Comparison of ENCODE assay signal across 30 cellular contexts in genomic region chr3:188775412-188775811, GRCh38.
"Had no signal": no experiment of that assay in that cellular context is flagged by ENCODE, and none has a peak within 500 bp of the region (broad histone marks: within the 10 kb centered on the region; RNA-seq: fewer than 3 reads in every experiment).

No MANE protein-coding gene starts in this region.

- H3K9me3 Mint-ChIP-seq: activated B cell treated with CpG ODN at 0.5 μM for 24 hours; activated CD4-positive, alpha-beta T cell treated with anti-CD3 and anti-CD28 coated beads, Interleukin-2, amount 10 ng/mL, durations not matched to agents 24 days and 14 days; activated naive CD4-positive, alpha-beta T cell treated with anti-CD3 and anti-CD28 coated beads, Interleukin-2, amount 50 U/mL, for 72 hours; activated naive CD8-positive, alpha-beta T cell treated with anti-CD3 and anti-CD28 coated beads, Interleukin-2, amount 50 U/mL, for 24 hours; activated T-cell treated with anti-CD3 and anti-CD28 coated beads, Interleukin-2, amount 50 U/mL, for 4 hours had no signal

- FAIRE-seq: astrocyte, RCC 7860, TTC549 had no signal

- H3K36me3 ChIP-seq: brain microvascular endothelial cell had no signal

- H3K27me3 ChIP-seq: brain microvascular endothelial cell, SJSA1 had no signal

- H3K4me1 Mint-ChIP-seq: activated B cell treated with CpG ODN at 0.5 μM for 24 hours; activated CD4-positive, alpha-beta T cell treated with anti-CD3 and anti-CD28 coated beads, Interleukin-2, amount 10 ng/mL, durations not matched to agents 24 days and 14 days; activated naive CD8-positive, alpha-beta T cell treated with anti-CD3 and anti-CD28 coated beads, Interleukin-2, amount 50 U/mL, for 24 hours had no signal

- H3K27ac Mint-ChIP-seq: activated B cell treated with CpG ODN at 0.5 μM for 24 hours; activated CD4-positive, alpha-beta T cell treated with anti-CD3 and anti-CD28 coated beads, Interleukin-2, amount 10 ng/mL, durations not matched to agents 24 days and 14 days; activated naive CD4-positive, alpha-beta T cell treated with anti-CD3 and anti-CD28 coated beads, Interleukin-2, amount 50 U/mL, for 72 hours; activated naive CD8-positive, alpha-beta T cell treated with anti-CD3 and anti-CD28 coated beads, Interleukin-2, amount 50 U/mL, for 24 hours had no signal

- H3K27ac ChIP-seq: brain microvascular endothelial cell, SJSA1 had no signal

- ATAC-seq: activated naive CD4-positive, alpha-beta T cell treated with anti-CD3 and anti-CD28 coated beads, Interleukin-2, amount 50 U/mL, for 72 hours; activated naive CD8-positive, alpha-beta T cell treated with anti-CD3 and anti-CD28 coated beads, Interleukin-2, amount 50 U/mL, for 24 hours; activated T-cell treated with anti-CD3 and anti-CD28 coated beads, Interleukin-2, amount 50 U/mL, for 4 hours; PC-3 had no signal

- DNase-seq: activated B cell treated with CpG ODN at 0.5 μM for 24 hours; activated CD4-positive, alpha-beta T cell treated with anti-CD3 and anti-CD28 coated beads for 1 hour; activated CD4-positive, alpha-beta T cell treated with anti-CD3 and anti-CD28 coated beads, Interleukin-2, amount 10 ng/mL, durations not matched to agents 24 days and 14 days; activated CD4-positive, alpha-beta T cell treated with anti-CD3 and anti-CD28 coated beads, Interleukin-2, amount 50 U/mL, for 48 hours; activated CD8-positive, alpha-beta memory T cell treated with anti-CD3 and anti-CD28 coated beads for 24 hours; activated effector memory CD4-positive, alpha-beta T cell treated with anti-CD3 and anti-CD28 coated beads, Interleukin-2, amount 50 U/mL, for 16 hours; activated naive CD4-positive, alpha-beta T cell treated with Interleukin-2 at 50 U/mL for 16 hours; activated naive CD8-positive, alpha-beta T cell treated with anti-CD3 and anti-CD28 coated beads, Interleukin-2, amount 50 U/mL, for 24 hours; activated T-cell treated with anti-CD3 and anti-CD28 coated beads, Interleukin-2, amount 50 U/mL, for 4 hours; amygdala; brain microvascular endothelial cell; cerebellar nuclear complex; Karpas-422; NCI-H1105 treated with DMSO at 0.1 percent for 48 hours; NCI-H146; NCI-H187 treated with DMSO at 0.1 percent for 48 hours; NCI-H2081 treated with DMSO at 0.1 percent for 48 hours; NCI-H2171; NCI-H2227 treated with DMSO at 0.1 percent for 48 hours; NCI-H446 treated with DMSO at 0.1 percent for 48 hours; NCI-H524 treated with DMSO at 0.1 percent for 48 hours; PC-3; SHP77; T-helper 2 cell; T1000 had no signal

- H3K9me3 ChIP-seq: SJSA1 had no signal

- H3K4me3 Mint-ChIP-seq: activated B cell treated with CpG ODN at 0.5 μM for 24 hours; activated CD4-positive, alpha-beta T cell treated with anti-CD3 and anti-CD28 coated beads, Interleukin-2, amount 10 ng/mL, durations not matched to agents 24 days and 14 days; activated naive CD8-positive, alpha-beta T cell treated with anti-CD3 and anti-CD28 coated beads, Interleukin-2, amount 50 U/mL, for 24 hours; activated T-cell treated with anti-CD3 and anti-CD28 coated beads, Interleukin-2, amount 50 U/mL, for 4 hours had no signal

- H3K4me3 ChIP-seq: SJSA1 had no signal

- H3K27me3 Mint-ChIP-seq: activated B cell treated with CpG ODN at 0.5 μM for 24 hours; activated CD4-positive, alpha-beta T cell treated with anti-CD3 and anti-CD28 coated beads, Interleukin-2, amount 10 ng/mL, durations not matched to agents 24 days and 14 days; activated naive CD8-positive, alpha-beta T cell treated with anti-CD3 and anti-CD28 coated beads, Interleukin-2, amount 50 U/mL, for 24 hours had no signal
